Comparison of ENCODE assay signal across 23 cellular contexts in the genomic region with DNA sequence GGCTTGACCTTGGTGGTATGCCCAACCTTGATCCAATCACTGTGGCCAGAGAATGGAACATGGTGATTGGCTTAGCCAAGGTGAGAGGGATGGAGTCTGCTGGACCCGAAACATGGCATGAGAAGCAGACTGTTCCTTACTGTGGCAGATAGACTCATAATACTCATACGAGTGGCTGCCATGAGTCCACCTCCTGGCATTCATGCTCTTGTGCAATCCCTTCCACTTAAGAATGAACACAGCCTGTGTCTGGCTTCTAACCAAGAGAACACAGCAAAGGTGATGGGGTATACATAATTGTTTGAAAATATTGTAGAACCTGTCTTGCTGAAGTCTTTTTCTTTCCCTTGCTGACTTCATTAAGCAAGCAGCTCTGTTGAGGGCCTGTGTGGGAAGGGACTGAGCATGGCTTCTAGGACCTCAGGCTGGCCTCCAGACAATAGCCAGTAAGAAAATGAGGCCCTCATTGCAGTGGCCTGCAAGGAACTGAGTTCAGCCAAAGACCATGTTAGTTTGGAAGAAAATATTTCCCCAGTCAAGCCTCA.
DNase-seq lines count a peak whose midpoint lies in the region; ATAC-seq and TF ChIP-seq lines count a peak whose summit lies in the region.
"Had no signal": no experiment of that assay in that cellular context is flagged by ENCODE, and none has a peak within 500 bp of the region (broad histone marks: within the 10 kb centered on the region; RNA-seq: fewer than 3 reads in every experiment).

No MANE protein-coding gene starts in this region.

- TF ChIP-seq CTCF in RWPE1 (conservative IDR thresholded peaks at IDR 0.05; ENCODE audit: low read depth): no peak

- H3K9me3 ChIP-seq in trophoblast cell (ENCODE audit: insufficient read depth, low read depth, low read length): no peaks in the 10 kb centered on the region
- H3K9me3 ChIP-seq: Caco-2 had no signal

- no peak overlapping the region for H4K91ac ChIP-seq in trophoblast cell (ENCODE audit: low read depth, low read length)

- POLR2A ChIA-PET in RWPE1 (lab: Yijun Ruan, JAX; ENCODE audit: low non-redundant PET): no interaction called here

- H3K27me3 Mint-ChIP-seq in effector memory CD8-positive, alpha-beta T cell: peaks cover 23 to 26% of the 10 kb centered on the region in 2 donors
- H3K27me3 Mint-ChIP-seq: activated naive CD4-positive, alpha-beta T cell treated with anti-CD3 and anti-CD28 coated beads, Interleukin-2, amount 50 U/mL, for 24 hours had no signal

- H4K8ac ChIP-seq in trophoblast cell (ENCODE audit: low read depth, low read length): no peak overlapping the region

- H2AK5ac ChIP-seq in trophoblast cell (ENCODE audit: low read length): no peak overlapping the region

- no peak overlapping the region for H3K4me2 ChIP-seq in trophoblast cell (ENCODE audit: low read length)
- H3K4me2 ChIP-seq: neural progenitor cell had no signal

- no peak overlapping the region for H3K27ac Mint-ChIP-seq in effector memory CD8-positive, alpha-beta T cell
- H3K27ac Mint-ChIP-seq: activated naive CD4-positive, alpha-beta T cell treated with anti-CD3 and anti-CD28 coated beads, Interleukin-2, amount 50 U/mL, for 24 hours; IgD-negative memory B cell; neural progenitor cell had no signal

- no peak overlapping the region for H3K23ac ChIP-seq in trophoblast cell (ENCODE audit: low read length)

- H3K27ac ChIP-seq in RWPE1 (no peak overlapping the region), trophoblast cell (ENCODE audit: low read depth, low read length) (no peak overlapping the region)
- H3K27ac ChIP-seq: neural progenitor cell had no signal

- H3K9me3 Mint-ChIP-seq in effector memory CD8-positive, alpha-beta T cell: no peaks in the 10 kb centered on the region
- H3K9me3 Mint-ChIP-seq: activated naive CD4-positive, alpha-beta T cell treated with anti-CD3 and anti-CD28 coated beads, Interleukin-2, amount 50 U/mL, for 24 hours; neural progenitor cell had no signal

- DNase-seq in ELR (ENCODE audit: low read depth): peak; percentile 49
- DNase-seq in RWPE1 (ENCODE audit: low spot score): peak; percentile 34
- peak; percentile 48 for DNase-seq in fibroblast of gingiva (ENCODE audit: low read depth)
- DNase-seq in trophoblast cell: peak; percentile 71 to 77
- no peak for DNase-seq in effector memory CD8-positive, alpha-beta T cell
- no peak for DNase-seq in islet precursor cell
- DNase-seq in D341Med (ENCODE audit: low spot score): no peak
- DNase-seq: activated CD8-positive, alpha-beta memory T cell treated with anti-CD3 and anti-CD28 coated beads for 24 hours; activated T-cell treated with anti-CD3 and anti-CD28 coated beads, Interleukin-2, amount 50 U/mL, for 48 hours; Caco-2; left colon; MV-4-11; NCI-H187 treated with DMSO at 0.1 percent for 48 hours; NCI-H446; NK-92 treated with Interleukin-12 subunit alpha and Interleukin-12 subunit beta, amount 100 ng/mL, for 24 hours; stimulated activated CD4-positive, alpha-beta T cell treated with anti-CD3 and anti-CD28 coated beads, Interleukin-15, amount 100 ng/mL, for 24 hours; T-helper 9 cell had no signal

- H3K4ac ChIP-seq in trophoblast cell (ENCODE audit: low read depth, low read length): no peak overlapping the region

- no peak overlapping the region for H2BK12ac ChIP-seq in trophoblast cell (ENCODE audit: low read length)

- H3K18ac ChIP-seq in trophoblast cell (ENCODE audit: low read length): no peak overlapping the region

- no peaks in the 10 kb centered on the region for H3K36me3 ChIP-seq in trophoblast cell (ENCODE audit: control insufficient read depth in 1 of 2, insufficient read depth in 2 of 2, low read length in 2 of 2)
- H3K36me3 ChIP-seq: neural progenitor cell had no signal

- no peak overlapping the region for H3K4me3 ChIP-seq in trophoblast cell (ENCODE audit: low read depth, low read length)
- H3K4me3 ChIP-seq: neural progenitor cell had no signal

- H2AFZ ChIP-seq in trophoblast cell (ENCODE audit: insufficient read depth, low read length, poor library complexity): no peak overlapping the region
- H2AFZ ChIP-seq: neural progenitor cell had no signal

- no peaks in the 10 kb centered on the region for H3K27me3 ChIP-seq in trophoblast cell (ENCODE audit: insufficient read depth, low read length)

- no peak overlapping the region for H3K9ac ChIP-seq in trophoblast cell (ENCODE audit: low read length)
- H3K9ac ChIP-seq: neural progenitor cell had no signal

- no peak overlapping the region for H2BK5ac ChIP-seq in trophoblast cell (ENCODE audit: low read depth, low read length, poor library complexity)

- H3K79me1 ChIP-seq in trophoblast cell (ENCODE audit: low read length): no peaks in the 10 kb centered on the region

- H3K4me3 Mint-ChIP-seq in effector memory CD8-positive, alpha-beta T cell: no peak overlapping the region
- H3K4me3 Mint-ChIP-seq: activated naive CD4-positive, alpha-beta T cell treated with anti-CD3 and anti-CD28 coated beads, Interleukin-2, amount 50 U/mL, for 24 hours; IgD-negative memory B cell; neural progenitor cell had no signal

- no peaks in the 10 kb centered on the region for H3K79me2 ChIP-seq in trophoblast cell (ENCODE audit: control insufficient read depth, insufficient read depth, low read length, poor library complexity)

- H2BK120ac ChIP-seq in trophoblast cell (ENCODE audit: insufficient read depth, low read length, poor library complexity): no peak overlapping the region

- ATAC-seq in GM18907 (IDR thresholded peaks at IDR 0.05; ENCODE audit: unreplicated experiment): no peak
- ATAC-seq in effector memory CD8-positive, alpha-beta T cell (replicated peaks): no peak
- ATAC-seq: activated CD4-positive, CD25-positive, alpha-beta regulatory T cell treated with anti-CD3 and anti-CD28 coated beads, Interleukin-2, amount 50 U/mL, for 24 hours; left colon; SK-N-SH treated with all-trans-retinoic acid at 6 μM for 48 hours had no signal

- peaks cover 2 to 3% of the 10 kb centered on the region in 2 experiments for H3K4me1 ChIP-seq in trophoblast cell (ENCODE audit: control insufficient read depth in 1 of 2, insufficient read depth in 2 of 2, low read length in 2 of 2)

- CTCF ChIA-PET in RWPE1 (lab: Yijun Ruan, JAX): interaction anchor here (0.6 to 0.7 kb wide), 2 partner anchors 18 to 106 kb away, joined by 3 read pairs; no protein-coding TSS in a partner anchor

- H4K12ac ChIP-seq in trophoblast cell (ENCODE audit: low read depth, low read length): no peak overlapping the region

- no peaks in the 10 kb centered on the region for H3K36me3 Mint-ChIP-seq in effector memory CD8-positive, alpha-beta T cell (ENCODE audit: insufficient read depth)
- H3K36me3 Mint-ChIP-seq: activated naive CD4-positive, alpha-beta T cell treated with anti-CD3 and anti-CD28 coated beads, Interleukin-2, amount 50 U/mL, for 24 hours; IgD-negative memory B cell; neural progenitor cell had no signal

- WGBS in trophoblast cell (ENCODE audit: extremely low coverage, insufficient coverage, insufficient read length): no CpG with 5 or more reads among the region's 2 CpGs

- no peak overlapping the region for H3K14ac ChIP-seq in trophoblast cell (ENCODE audit: low read length)

- no peaks in the 10 kb centered on the region for H3K4me1 Mint-ChIP-seq in effector memory CD8-positive, alpha-beta T cell (ENCODE audit: low read depth in 2 of 2)
- H3K4me1 Mint-ChIP-seq: activated naive CD4-positive, alpha-beta T cell treated with anti-CD3 and anti-CD28 coated beads, Interleukin-2, amount 50 U/mL, for 24 hours had no signal

Comparison
In these comparisons a context has a peak if more than half of its experiments do, and no peak if none do; other contexts are left out.
1. DNase-seq: peak in ELR (single experiment), RWPE1 (single experiment), fibroblast of gingiva (single experiment) and trophoblast cell (2 of 2); none in effector memory CD8-positive, alpha-beta T cell (0 of 3), islet precursor cell (single experiment) and D341Med (single experiment).